ENCODE assay signal across 1 cellular context in genomic region chr16:11306997-11307638, GRCh38.
TF ChIP-seq lines count a peak whose summit lies in the region.

No MANE protein-coding gene starts in this region.

TF ChIP-seq in GM12878, 131 proteins besides CTCF, POLR2A, EP300 and RAD21 (continues in another document):
- no peak for TF ChIP-seq RBBP5 (conservative IDR thresholded peaks at IDR 0.05)
- peak in 1 of 2 experiments; percentile 44; a peak in 1 of 4 replicates for TF ChIP-seq ETV6 (conservative IDR thresholded peaks at IDR 0.05 in 1 of 2, IDR thresholded peaks at IDR 0.05 in 1 of 2; ENCODE audit: borderline replicate concordance in 1 of 2, low read depth in 1 of 2)
- 0 out of 2 replicates have a peak, but pooled peaks have one; percentile 24 for TF ChIP-seq NFIC (IDR thresholded peaks at IDR 0.05; ENCODE audit: low read depth, low read length)
- no peak for TF ChIP-seq NR2C2 (IDR thresholded peaks at IDR 0.05; ENCODE audit: borderline replicate concordance, control insufficient read depth, insufficient read length, low read depth)
- TF ChIP-seq SKIL (IDR thresholded peaks at IDR 0.05; ENCODE audit: low read depth, poor library complexity, severe bottlenecking) = no peak
- TF ChIP-seq MYC (IDR thresholded peaks at IDR 0.05; ENCODE audit: insufficient read depth, insufficient read length, insufficient replicate concordance, low read length, severe bottlenecking) = no peak
- TF ChIP-seq BACH1 (IDR thresholded peaks at IDR 0.05; ENCODE audit: borderline replicate concordance) = no peak
- TF ChIP-seq POLR2AphosphoS2 (IDR thresholded peaks at IDR 0.05; ENCODE audit: low read depth, low read length) = no peak
- TF ChIP-seq ZBED1 (IDR thresholded peaks at IDR 0.05; ENCODE audit: borderline replicate concordance) = no peak
- TF ChIP-seq IRF5 (IDR thresholded peaks at IDR 0.05; ENCODE audit: borderline replicate concordance) = no peak
- no peak for TF ChIP-seq BHLHE40 (IDR thresholded peaks at IDR 0.05; ENCODE audit: borderline replicate concordance in 1 of 2, low read depth in 2 of 2, low read length in 1 of 2)
- TF ChIP-seq HDAC6 (IDR thresholded peaks at IDR 0.05; ENCODE audit: unreplicated experiment) = no peak
- no peak for TF ChIP-seq ATF7 (IDR thresholded peaks at IDR 0.05; ENCODE audit: low read depth)
- TF ChIP-seq BRCA1 (IDR thresholded peaks at IDR 0.05; ENCODE audit: low read depth, low read length) = no peak
- TF ChIP-seq ZNF592 (IDR thresholded peaks at IDR 0.05) = no peak
- no peak for TF ChIP-seq BCL3 (IDR thresholded peaks at IDR 0.05; ENCODE audit: borderline replicate concordance, insufficient read depth, low read depth, low read length, poor library complexity, severe bottlenecking)
- no peak for TF ChIP-seq LARP7 (IDR thresholded peaks at IDR 0.05)
- no peak for TF ChIP-seq ZSCAN29 (IDR thresholded peaks at IDR 0.05)
- TF ChIP-seq NR2F1 (conservative IDR thresholded peaks at IDR 0.05) = no peak
- no peak for TF ChIP-seq RAD51 (IDR thresholded peaks at IDR 0.05)
- TF ChIP-seq POU2F2 (IDR thresholded peaks at IDR 0.05; ENCODE audit: borderline replicate concordance, low read depth, low read length) = peak; percentile 14; the same call in 1 of the 3 replicates
- no peak for TF ChIP-seq USF2 (IDR thresholded peaks at IDR 0.05; ENCODE audit: borderline replicate concordance, low read depth, low read length)
- TF ChIP-seq SMARCA5 (IDR thresholded peaks at IDR 0.05) = no peak
- no peak for TF ChIP-seq PAX5 (IDR thresholded peaks at IDR 0.05; ENCODE audit: borderline replicate concordance, low read depth, low read length)
- no peak for TF ChIP-seq SUZ12 (IDR thresholded peaks at IDR 0.05; ENCODE audit: unreplicated experiment)
- TF ChIP-seq NKRF (conservative IDR thresholded peaks at IDR 0.05) = no peak
- TF ChIP-seq NBN (IDR thresholded peaks at IDR 0.05) = 0 out of 2 replicates have a peak, but pooled peaks have one; percentile 30
- no peak for TF ChIP-seq KDM1A (IDR thresholded peaks at IDR 0.05; ENCODE audit: borderline replicate concordance)
- no peak for TF ChIP-seq RFX5 (IDR thresholded peaks at IDR 0.05; ENCODE audit: low read depth, low read length)
- TF ChIP-seq E2F8 (IDR thresholded peaks at IDR 0.05; ENCODE audit: low read depth, partially characterized antibody) = no peak
- TF ChIP-seq TCF12 (IDR thresholded peaks at IDR 0.05; ENCODE audit: low read depth, low read length) = 0 out of 2 replicates have a peak, but pooled peaks have one; percentile 6
- no peak for TF ChIP-seq SRF (IDR thresholded peaks at IDR 0.05; ENCODE audit: low read depth in 2 of 2, low read length in 2 of 2)
- no peak for TF ChIP-seq KLF5 (IDR thresholded peaks at IDR 0.05; ENCODE audit: partially characterized antibody)
- no peak for TF ChIP-seq ZBTB33 (IDR thresholded peaks at IDR 0.05)
- no peak for TF ChIP-seq CHD2 (IDR thresholded peaks at IDR 0.05; ENCODE audit: borderline replicate concordance, low read depth, low read length)
- TF ChIP-seq ATF2 (IDR thresholded peaks at IDR 0.05; ENCODE audit: low read length) = no peak
- no peak; the same call in 1 of the 2 replicates for TF ChIP-seq TCF3 (IDR thresholded peaks at IDR 0.05; ENCODE audit: borderline replicate concordance, insufficient read depth, low read depth, low read length)
- TF ChIP-seq PKNOX1 (IDR thresholded peaks at IDR 0.05) = no peak
- no peak for TF ChIP-seq HDGF (IDR thresholded peaks at IDR 0.05)
